21 cellular contexts compared by ENCODE assay signal in the genomic region with DNA sequence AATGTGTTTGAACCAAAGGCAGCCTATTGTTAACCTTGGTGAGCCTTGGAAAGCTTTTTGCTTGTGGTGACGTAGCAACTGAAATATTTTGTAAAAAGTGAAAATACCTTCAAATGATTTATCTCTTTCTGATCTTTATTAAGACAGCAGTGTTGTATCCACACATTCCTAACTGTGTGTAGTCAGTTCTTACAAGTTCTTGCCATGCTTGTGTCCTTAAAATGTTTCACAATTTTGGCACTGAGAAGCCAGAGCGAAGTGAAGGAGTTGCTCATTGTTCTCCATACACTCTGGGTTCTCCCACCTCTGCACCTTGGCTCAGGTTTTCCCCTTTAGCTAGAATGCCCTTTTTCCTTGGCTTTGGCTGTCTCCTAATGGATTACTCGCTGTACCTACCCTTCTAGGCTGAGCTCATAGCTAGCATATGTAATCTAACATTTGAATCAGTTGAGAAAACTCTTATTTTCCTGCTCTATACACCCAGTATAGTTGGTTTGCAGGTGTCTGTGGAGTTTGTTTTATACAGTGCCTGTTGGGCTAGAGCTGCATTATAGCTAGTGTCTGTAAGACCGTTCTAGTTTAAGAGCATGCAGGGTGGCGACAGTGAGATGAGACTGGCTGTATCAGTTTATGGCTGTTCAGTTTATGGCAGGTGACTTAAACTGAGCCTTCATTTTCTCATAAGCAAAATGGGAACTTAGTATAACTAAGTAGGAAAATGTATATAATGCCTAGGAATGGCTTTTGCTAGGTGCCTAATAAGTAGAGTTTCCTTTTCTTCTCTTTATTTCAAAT.
"Had no signal": no experiment of that assay in that cellular context is flagged by ENCODE, and none has a peak within 500 bp of the region (broad histone marks: within the 10 kb centered on the region; RNA-seq: fewer than 3 reads in every experiment).

No MANE protein-coding gene starts in this region.

- H3K9me3 Mint-ChIP-seq: activated CD4-positive, alpha-beta memory T cell treated with anti-CD3 and anti-CD28 coated beads, Interleukin-2, amount 10 ng/mL, durations not matched to agents 7 days and 5 days; activated CD4-positive, alpha-beta T cell treated with anti-CD3 and anti-CD28 coated beads, Interleukin-2, amount 10 ng/mL, durations not matched to agents 24 days and 14 days; activated naive CD8-positive, alpha-beta T cell treated with anti-CD3 and anti-CD28 coated beads, Interleukin-2, amount 50 U/mL, for 24 hours; activated T-cell treated with anti-CD3 and anti-CD28 coated beads, Interleukin-2, amount 50 U/mL, for 72 hours; natural killer cell; stimulated activated naive CD8-positive, alpha-beta T cell treated with anti-CD3 and anti-CD28 coated beads, Interleukin-15, Interleukin-2, amounts not matched to agents 100 ng/mL and 50 ng/mL, for 24 hours had no signal

- H3K27ac Mint-ChIP-seq: activated CD4-positive, alpha-beta memory T cell treated with anti-CD3 and anti-CD28 coated beads, Interleukin-2, amount 10 ng/mL, durations not matched to agents 7 days and 5 days; activated CD4-positive, alpha-beta T cell treated with anti-CD3 and anti-CD28 coated beads, Interleukin-2, amount 10 ng/mL, durations not matched to agents 24 days and 14 days; activated naive CD8-positive, alpha-beta T cell treated with anti-CD3 and anti-CD28 coated beads, Interleukin-2, amount 50 U/mL, for 24 hours; activated T-cell treated with anti-CD3 and anti-CD28 coated beads, Interleukin-2, amount 50 U/mL, for 72 hours; natural killer cell; stimulated activated naive CD8-positive, alpha-beta T cell treated with anti-CD3 and anti-CD28 coated beads, Interleukin-15, Interleukin-2, amounts not matched to agents 100 ng/mL and 50 ng/mL, for 24 hours had no signal

- H3K36me3 Mint-ChIP-seq: natural killer cell had no signal

- H3K27me3 ChIP-seq: heart right ventricle, neutrophil, pancreas, tibial artery had no signal

- H3K4me3 Mint-ChIP-seq: activated CD4-positive, alpha-beta memory T cell treated with anti-CD3 and anti-CD28 coated beads, Interleukin-2, amount 10 ng/mL, durations not matched to agents 7 days and 5 days; activated CD4-positive, alpha-beta T cell treated with anti-CD3 and anti-CD28 coated beads, Interleukin-2, amount 10 ng/mL, durations not matched to agents 24 days and 14 days; activated naive CD8-positive, alpha-beta T cell treated with anti-CD3 and anti-CD28 coated beads, Interleukin-2, amount 50 U/mL, for 24 hours; activated T-cell treated with anti-CD3 and anti-CD28 coated beads, Interleukin-2, amount 50 U/mL, for 72 hours; natural killer cell; stimulated activated naive CD8-positive, alpha-beta T cell treated with anti-CD3 and anti-CD28 coated beads, Interleukin-15, Interleukin-2, amounts not matched to agents 100 ng/mL and 50 ng/mL, for 24 hours had no signal

- H3K9me3 ChIP-seq: heart right ventricle, lower lobe of right lung, neutrophil, pancreas, tibial artery had no signal

- ATAC-seq: activated CD4-positive, CD25-positive, alpha-beta regulatory T cell treated with anti-CD3 and anti-CD28 coated beads, Interleukin-2, amount 50 U/mL, for 24 hours; activated naive CD8-positive, alpha-beta T cell treated with anti-CD3 and anti-CD28 coated beads, Interleukin-2, amount 50 U/mL, for 24 hours; activated T-cell treated with anti-CD3 and anti-CD28 coated beads, Interleukin-2, amount 50 U/mL, for 72 hours; heart right ventricle; left cardiac atrium; natural killer cell; pancreas; right cardiac atrium had no signal

- H3K4me1 Mint-ChIP-seq: activated CD4-positive, alpha-beta memory T cell treated with anti-CD3 and anti-CD28 coated beads, Interleukin-2, amount 10 ng/mL, durations not matched to agents 7 days and 5 days; activated CD4-positive, alpha-beta T cell treated with anti-CD3 and anti-CD28 coated beads, Interleukin-2, amount 10 ng/mL, durations not matched to agents 24 days and 14 days; activated naive CD8-positive, alpha-beta T cell treated with anti-CD3 and anti-CD28 coated beads, Interleukin-2, amount 50 U/mL, for 24 hours; natural killer cell had no signal

- H3K4me3 ChIP-seq: heart right ventricle, lower lobe of right lung, pancreas, skin epidermis, tibial artery had no signal

- H3K36me3 ChIP-seq: heart right ventricle, lower lobe of right lung, neutrophil, pancreas, tibial artery had no signal

- H3K27ac ChIP-seq: heart right ventricle, lower lobe of right lung, neutrophil, pancreas, skin epidermis, tibial artery had no signal

- DNase-seq: activated CD4-positive, alpha-beta memory T cell treated with anti-CD3 and anti-CD28 coated beads, Interleukin-2, amount 10 ng/mL, durations not matched to agents 7 days and 5 days; activated CD4-positive, alpha-beta T cell treated with anti-CD3 and anti-CD28 coated beads, Interleukin-2, amount 10 ng/mL, durations not matched to agents 24 days and 14 days; activated effector memory CD4-positive, alpha-beta T cell treated with Interleukin-2 at 50 U/mL for 16 hours; activated naive CD4-positive, alpha-beta T cell treated with anti-CD3 and anti-CD28 coated beads, Interleukin-2, amount 50 U/mL, for 16 hours; activated naive CD8-positive, alpha-beta T cell treated with anti-CD3 and anti-CD28 coated beads, Interleukin-2, amount 50 U/mL, for 24 hours; activated T-cell treated with anti-CD3 and anti-CD28 coated beads, Interleukin-2, amount 50 U/mL, for 72 hours; cortex of kidney; heart right ventricle; islet precursor cell; left cardiac atrium; lower lobe of right lung; natural killer cell; pancreas; right cardiac atrium; stimulated activated CD4-positive, alpha-beta T cell treated with anti-CD3 and anti-CD28 coated beads, Interleukin-1b, Interleukin-23, amount 100 ng/mL, for 48 hours; substantia nigra; tibial artery had no signal
